Comparison of ENCODE assay signal across 8 cellular contexts in the genomic region with DNA sequence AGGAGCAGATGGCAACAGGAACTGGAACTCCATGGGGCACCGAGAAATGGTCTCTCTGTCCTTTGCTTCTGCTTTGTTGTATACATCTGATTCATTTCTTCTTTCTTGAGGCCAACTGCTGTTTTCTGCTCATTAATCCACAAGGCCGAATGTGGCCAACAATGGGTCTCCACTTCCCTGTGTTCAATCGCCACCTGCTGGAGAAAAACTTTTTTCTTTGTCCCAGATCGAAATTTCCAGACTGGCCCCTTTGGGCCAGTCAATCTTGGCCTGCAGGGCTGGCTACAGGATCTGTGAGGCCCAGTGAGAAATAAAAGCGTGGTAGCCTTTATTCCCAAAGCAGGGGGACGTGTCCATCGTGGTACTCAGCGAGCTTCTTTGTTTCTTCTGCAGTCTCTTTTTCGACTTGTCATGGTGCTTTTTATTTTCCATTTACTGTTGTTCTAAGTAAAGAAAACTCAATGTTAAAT. TPM values are rescaled to one million over a fixed set of nuclear protein-coding genes. Genes with fewer than 3 reads are reported as not detected.
DNase-seq lines count a peak whose midpoint lies in the region; ATAC-seq and TF ChIP-seq lines count a peak whose summit lies in the region.

No MANE protein-coding gene starts in this region.

- intact Hi-C loops in activated CD8-positive, alpha-beta T cell treated with anti-CD3 and anti-CD28 coated beads for 36 hours (cut with micrococcal nuclease): loop anchor here (2.0 to 5.0 kb wide), 3 partner anchors 227 to 402 kb away; a partner anchor contains a TSS
- intact Hi-C loops in spleen (cut with DNase I; ENCODE audit: low total_unique reads): loop anchor here (5.0 to 10.0 kb wide), 4 partner anchors 227 to 502 kb away; a partner anchor contains a TSS

- H3K36me3 ChIP-seq in DOHH2 (ENCODE audit: control insufficient read depth, low read length): no peaks in the 10 kb centered on the region
- H3K36me3 ChIP-seq in MG63: no peaks in the 10 kb centered on the region
- peaks cover 0 to 57% (median 4%) of the 10 kb centered on the region in 6 donors for H3K36me3 ChIP-seq in spleen

- no peaks in the 10 kb centered on the region for H3K9me2 ChIP-seq in DOHH2 (replicated peaks; ENCODE audit: control insufficient read depth, low read length)

- H3K27ac ChIP-seq in DOHH2 (ENCODE audit: low read depth, low read length) (no peak overlapping the region), spleen (no peak overlapping the region)

- H4K20me1 ChIP-seq in DOHH2 (ENCODE audit: control insufficient read depth, insufficient read depth, low read depth, low read length): no peaks in the 10 kb centered on the region

- H3K4me1 ChIP-seq in DOHH2 (ENCODE audit: control insufficient read depth, low read length) (no peaks in the 10 kb centered on the region), spleen (peaks cover 0 to 6% (median 4%) of the 10 kb centered on the region in 6 donors)

- no peak overlapping the region for H3K4me3 ChIP-seq in DOHH2 (ENCODE audit: low read length)
- no peak overlapping the region for H3K4me3 ChIP-seq in MG63
- H3K4me3 ChIP-seq in spleen: no peak overlapping the region

- H3K27ac Mint-ChIP-seq in activated CD8-positive, alpha-beta T cell treated with anti-CD3 and anti-CD28 coated beads for 36 hours: no peak overlapping the region
- no peak overlapping the region for H3K27ac Mint-ChIP-seq in glutamatergic neuron (ENCODE audit: unreplicated experiment)

- 0 out of 2 replicates have a peak, but pooled peaks cover 3% of the 10 kb centered on the region for H3F3A ChIP-seq in DOHH2 (ENCODE audit: control insufficient read depth, insufficient read depth)

- no peak for TF ChIP-seq POLR2A in spleen (IDR thresholded peaks at IDR 0.05)

- H3K36me3 Mint-ChIP-seq in activated CD8-positive, alpha-beta T cell treated with anti-CD3 and anti-CD28 coated beads for 36 hours (ENCODE audit: low read depth): no peaks in the 10 kb centered on the region
- H3K36me3 Mint-ChIP-seq in glutamatergic neuron (ENCODE audit: unreplicated experiment): no peaks in the 10 kb centered on the region

- H3K4me1 Mint-ChIP-seq in activated CD8-positive, alpha-beta T cell treated with anti-CD3 and anti-CD28 coated beads for 36 hours (ENCODE audit: low read depth): no peaks in the 10 kb centered on the region
- no peaks in the 10 kb centered on the region for H3K4me1 Mint-ChIP-seq in glutamatergic neuron (ENCODE audit: low read depth, unreplicated experiment)

- H3K9me3 Mint-ChIP-seq in activated CD8-positive, alpha-beta T cell treated with anti-CD3 and anti-CD28 coated beads for 36 hours: no peaks in the 10 kb centered on the region
- peaks cover 5% of the 10 kb centered on the region for H3K9me3 Mint-ChIP-seq in glutamatergic neuron (ENCODE audit: unreplicated experiment)

- ATAC-seq in activated CD8-positive, alpha-beta T cell treated with anti-CD3 and anti-CD28 coated beads for 36 hours: no peak
- no peak for ATAC-seq in HG03095 (IDR thresholded peaks at IDR 0.05; ENCODE audit: unreplicated experiment)

- no peak overlapping the region for H3K4me3 Mint-ChIP-seq in activated CD8-positive, alpha-beta T cell treated with anti-CD3 and anti-CD28 coated beads for 36 hours
- H3K4me3 Mint-ChIP-seq in glutamatergic neuron (ENCODE audit: unreplicated experiment): no peak overlapping the region

- no peak overlapping the region for H3K4me2 ChIP-seq in DOHH2 (ENCODE audit: low read length)

- no peaks in the 10 kb centered on the region for H3K27me3 Mint-ChIP-seq in activated CD8-positive, alpha-beta T cell treated with anti-CD3 and anti-CD28 coated beads for 36 hours
- H3K27me3 Mint-ChIP-seq in glutamatergic neuron (ENCODE audit: unreplicated experiment): peaks cover 2% of the 10 kb centered on the region

- WGBS in spleen, 5 donors: 60 to 75% (median 61%) methylated on average over 9 of the region's 9 CpGs

- H3K79me2 ChIP-seq in DOHH2 (ENCODE audit: control insufficient read depth, low read length): no peaks in the 10 kb centered on the region

- DNase-seq in 8988T: peak; percentile 57
- peak; percentile 33 for DNase-seq in MG63
- DNase-seq in activated CD8-positive, alpha-beta T cell treated with anti-CD3 and anti-CD28 coated beads for 36 hours: peak; percentile 44
- DNase-seq in glutamatergic neuron: no peak
- DNase-seq in spleen: peak; percentile 41
- no peak for DNase-seq in activated CD4-positive, CD25-positive, alpha-beta regulatory T cell treated with anti-CD3 and anti-CD28 coated beads, Interleukin-2, amount 50 U/mL, for 72 hours

- POLR2A ChIA-PET in activated CD8-positive, alpha-beta T cell treated with anti-CD3 and anti-CD28 coated beads for 36 hours (lab: Charles Lee): no interaction called here

- TF ChIP-seq CTCF in DOHH2 (IDR thresholded peaks at IDR 0.05; ENCODE audit: low read depth, low read length, poor library complexity, severe bottlenecking) (peak; percentile 86), glutamatergic neuron (IDR thresholded peaks at IDR 0.05; ENCODE audit: partially characterized antibody, unreplicated experiment) (peak; percentile 78), spleen (IDR thresholded peaks at IDR 0.05 in 8 of 11, conservative IDR thresholded peaks at IDR 0.05 in 3 of 11) (peak in 8 of 11 experiments; percentile 35 to 60 (median 51))
- peak; percentile 59 for TF ChIP-seq CTCF in activated CD8-positive, alpha-beta T cell treated with anti-CD3 and anti-CD28 coated beads for 36 hours (IDR thresholded peaks at IDR 0.05)

- H3K9me3 ChIP-seq in DOHH2 (ENCODE audit: control insufficient read depth, insufficient read depth, low read length) (no peaks in the 10 kb centered on the region), MG63 (no peaks in the 10 kb centered on the region), spleen (no peaks in the 10 kb centered on the region)

- CTCF ChIA-PET in activated CD8-positive, alpha-beta T cell treated with anti-CD3 and anti-CD28 coated beads for 36 hours (lab: Charles Lee): interaction anchor here (0.6 to 9.3 kb wide), 12 partner anchors 10 to 971 kb away, joined by 3 to 84 read pairs (median 9); a partner anchor contains a TSS

- no peaks in the 10 kb centered on the region; the same call in 1 of the 2 replicates for H3K27me3 ChIP-seq in DOHH2 (ENCODE audit: control insufficient read depth, low read length)
- no peaks in the 10 kb centered on the region for H3K27me3 ChIP-seq in MG63
- H3K27me3 ChIP-seq in spleen (replicated peaks in 1 of 7): no peaks in the 10 kb centered on the region

RNA-seq across cellular contexts. Expression of a gene that starts 58.8 kb away (rescaled TPM):
- 21.4 and 24.9 TPM in 2 replicates for total RNA-seq in MG63 (2014; rRNA removed; shearing (Covaris generic); ENCODE audit: low replicate concordance)
- 10 to 100 TPM; 29.5 to 29.9 TPM for total RNA-seq in activated CD8-positive, alpha-beta T cell treated with anti-CD3 and anti-CD28 coated beads for 36 hours
- total RNA-seq in glutamatergic neuron (ENCODE audit: unreplicated experiment) (0.15 TPM), spleen (100 to 1,000 TPM in 1 of 7 donors, 10 to 100 TPM in 6; 60.8 to 101 (median 77.5) TPM)
- 10 to 100 TPM; 26.9 to 68.4 (median 59.2) TPM for polyA plus RNA-seq in spleen

Comparison
In these comparisons a context has a peak if more than half of its experiments do, and no peak if none do; other contexts are left out.
1. DNase-seq: peak in 8988T (single experiment), MG63 (single experiment), activated CD8-positive, alpha-beta T cell treated with anti-CD3 and anti-CD28 coated beads for 36 hours (single experiment) and spleen (single experiment); none in glutamatergic neuron (single experiment) and activated CD4-positive, CD25-positive, alpha-beta regulatory T cell treated with anti-CD3 and anti-CD28 coated beads, Interleukin-2, amount 50 U/mL, for 72 hours (single experiment).
2. RNA of a gene that starts 58.8 kb away (total RNA-seq): 60.8 to 101 TPM in spleen, 29.5 to 29.9 TPM in activated CD8-positive, alpha-beta T cell treated with anti-CD3 and anti-CD28 coated beads for 36 hours and 21.4 to 24.9 TPM in MG63; 0.15 TPM in glutamatergic neuron (single experiment); every median in the first group is over 10 times any median in the second.
3. Peak in every context shown above with its lines, with median percentiles within 50 percentile points of each other: CTCF ChIP-seq.